ENCODE assay signal across 1 cellular context in genomic region chr20:43691928-43692524, GRCh38.
TF ChIP-seq lines count a peak whose summit lies in the region.

No MANE protein-coding gene starts in this region.

TF ChIP-seq in HCT116, 20 proteins besides CTCF, POLR2A, EP300 and RAD21 (continued from another document):
- TF ChIP-seq ATF3 (IDR thresholded peaks at IDR 0.05) = no peak
- TF ChIP-seq ZFX (IDR thresholded peaks at IDR 0.05) = no peak
- no peak for TF ChIP-seq YY1 (IDR thresholded peaks at IDR 0.05; ENCODE audit: extremely low read depth, insufficient replicate concordance, low read depth, low read length)
- no peak for TF ChIP-seq SRF (IDR thresholded peaks at IDR 0.05; ENCODE audit: low read depth)
- no peak for TF ChIP-seq EGR1 (IDR thresholded peaks at IDR 0.05; ENCODE audit: low read depth)
